15 cellular contexts compared by ENCODE assay signal in the genomic region with DNA sequence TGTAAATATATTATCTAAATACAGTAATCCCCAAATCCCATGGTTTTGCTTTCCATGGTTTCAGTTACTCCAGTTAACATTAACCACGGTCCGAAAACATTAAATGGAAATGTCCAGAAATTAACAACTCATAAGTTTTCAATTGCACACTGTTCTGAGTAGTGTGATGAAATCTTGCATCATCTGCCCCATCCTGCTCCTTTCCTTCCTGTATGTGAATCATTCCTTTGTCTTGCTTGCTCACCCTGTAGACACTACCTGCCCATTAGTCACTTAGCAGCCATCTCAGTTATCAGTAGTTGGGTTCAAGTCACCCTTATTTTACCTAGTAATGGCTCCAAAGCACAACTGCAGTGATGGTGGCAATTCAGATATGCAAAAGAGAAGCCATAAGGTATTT.
DNase-seq lines count a peak whose midpoint lies in the region; ATAC-seq and TF ChIP-seq lines count a peak whose summit lies in the region.
"Had no signal": no experiment of that assay in that cellular context is flagged by ENCODE, and none has a peak within 500 bp of the region (broad histone marks: within the 10 kb centered on the region; RNA-seq: fewer than 3 reads in every experiment).

No MANE protein-coding gene starts in this region.

- no peaks in the 10 kb centered on the region for H3K79me1 ChIP-seq in mesenchymal stem cell (replicated peaks; ENCODE audit: low read length, poor library complexity, severe bottlenecking)

- no peak overlapping the region for H2BK12ac ChIP-seq in mesenchymal stem cell (ENCODE audit: low read length in 2 of 2)

- no peak overlapping the region for H3K4me2 ChIP-seq in GM23338
- H3K4me2 ChIP-seq in mammary epithelial cell (ENCODE audit: insufficient read depth, low read depth, low read length) = no peak overlapping the region
- H3K4me2 ChIP-seq in mesenchymal stem cell (ENCODE audit: low read length, poor library complexity, severe bottlenecking) = no peak overlapping the region

- H3K79me2 ChIP-seq in GM23338 (replicated peaks; ENCODE audit: insufficient read depth) = no peaks in the 10 kb centered on the region
- no peaks in the 10 kb centered on the region for H3K79me2 ChIP-seq in mammary epithelial cell (ENCODE audit: insufficient read depth, low read length)

- peaks cover 24% of the 10 kb centered on the region; the same call in 1 of the 2 replicates for H3K9me2 ChIP-seq in GM23338 (ENCODE audit: insufficient read depth)

- no peak for ATAC-seq in GM23338

- H3K9me3 ChIP-seq in mammary epithelial cell (replicated peaks; ENCODE audit: insufficient read depth, low read length) = peaks cover 4% of the 10 kb centered on the region
- H3K9me3 ChIP-seq in mesenchymal stem cell (ENCODE audit: control insufficient read depth, low read length) = peaks cover 11% of the 10 kb centered on the region
- H3K9me3 ChIP-seq in tibial nerve = no peaks in the 10 kb centered on the region
- H3K9me3 ChIP-seq: SJCRH30 had no signal

- BruUV-seq in mammary epithelial cell (replicated peaks; lab: Mats Ljungman, UMichigan) = no TSS peak

- no peaks in the 10 kb centered on the region for H3K36me3 Mint-ChIP-seq in GM23338 (ENCODE audit: low read depth)
- H3K36me3 Mint-ChIP-seq: brain; CD4-positive, CD25-positive, alpha-beta regulatory T cell had no signal

- no peak overlapping the region for H3K9ac ChIP-seq in mammary epithelial cell (ENCODE audit: insufficient read depth, low read length)
- no peak overlapping the region for H3K9ac ChIP-seq in mesenchymal stem cell (ENCODE audit: low read length)

- no peak overlapping the region for H2BK15ac ChIP-seq in mesenchymal stem cell (ENCODE audit: low read depth, poor library complexity, severe bottlenecking)

- intact Hi-C loops in mammary epithelial cell (cut with micrococcal nuclease) = loop anchor here (5.0 kb wide), 1 partner anchor 44 kb away; no protein-coding TSS in a partner anchor

- H3K18ac ChIP-seq in mesenchymal stem cell (ENCODE audit: low read depth in 1 of 2, low read length in 2 of 2) = no peak overlapping the region

- H3K4me3 Mint-ChIP-seq in GM23338 = no peak overlapping the region
- H3K4me3 Mint-ChIP-seq: activated B cell treated with CpG ODN at 0.5 μM for 24 hours; brain; CD4-positive, CD25-positive, alpha-beta regulatory T cell had no signal

- no peak overlapping the region for H3K23ac ChIP-seq in mesenchymal stem cell (ENCODE audit: low read length in 2 of 2)

- H3K27ac Mint-ChIP-seq in GM23338 = no peak overlapping the region
- H3K27ac Mint-ChIP-seq: activated B cell treated with CpG ODN at 0.5 μM for 24 hours; brain; CD4-positive, CD25-positive, alpha-beta regulatory T cell had no signal

- H4K20me1 ChIP-seq in GM23338 (replicated peaks; ENCODE audit: insufficient read depth) (no peaks in the 10 kb centered on the region), mammary epithelial cell (ENCODE audit: insufficient read depth, low read length) (no peaks in the 10 kb centered on the region)

- CTCF ChIA-PET in mammary epithelial cell (lab: Charles Lee; ENCODE audit: low non-redundant PET) = no interaction called here

- H2BK5ac ChIP-seq in mesenchymal stem cell (ENCODE audit: low read depth, low read length, poor library complexity, severe bottlenecking) = no peak overlapping the region

- H3K14ac ChIP-seq in mesenchymal stem cell (ENCODE audit: low read length in 2 of 2) = no peak overlapping the region

- H3K4me1 ChIP-seq in GM23338 (ENCODE audit: insufficient read depth) (peaks cover 6% of the 10 kb centered on the region; the same call in 1 of the 2 replicates), mammary epithelial cell (ENCODE audit: insufficient read depth, low read length) (peaks cover 20% of the 10 kb centered on the region), mesenchymal stem cell (ENCODE audit: control insufficient read depth, insufficient read depth, low read depth, low read length) (no peaks in the 10 kb centered on the region), tibial nerve (no peaks in the 10 kb centered on the region)
- H3K4me1 ChIP-seq: SJCRH30 had no signal

- WGBS in mammary epithelial cell (ENCODE audit: low coverage, missing lambda C conversion rate) = 46% methylated on average over 2 of the region's 2 CpGs
- WGBS in mesenchymal stem cell = 76% methylated on average over 2 of the region's 2 CpGs
- 72 to 81% methylated on average over 2 of the region's 2 CpGs for WGBS in tibial nerve, 2 donors

- TF ChIP-seq POLR2A in tibial nerve (IDR thresholded peaks at IDR 0.05) = no peak

- peak overlapping the region; percentile 31 for H4K8ac ChIP-seq in mesenchymal stem cell (ENCODE audit: low read length)

- no peak overlapping the region for H3K4ac ChIP-seq in mesenchymal stem cell (ENCODE audit: low read depth in 1 of 2, low read length in 2 of 2)

- H2AFZ ChIP-seq in GM23338 = peak overlapping the region; percentile 75; the same call in 1 of the 2 replicates
- H2AFZ ChIP-seq in mammary epithelial cell (ENCODE audit: low read depth, low read length) = peak overlapping the region; percentile 61
- no peak overlapping the region for H2AFZ ChIP-seq in mesenchymal stem cell (ENCODE audit: low read depth, low read length)

- no peak overlapping the region for H2AK5ac ChIP-seq in mesenchymal stem cell (ENCODE audit: low read length, severe bottlenecking)

- no peak overlapping the region for H2BK120ac ChIP-seq in mesenchymal stem cell (ENCODE audit: low read depth, low read length)

- no peak for TF ChIP-seq CTCF in GM23338 (conservative IDR thresholded peaks at IDR 0.05; ENCODE audit: low read depth in 2 of 2)
- no peak for TF ChIP-seq CTCF in mammary epithelial cell (conservative IDR thresholded peaks at IDR 0.05 in 1 of 2, IDR thresholded peaks at IDR 0.05 in 1 of 2; ENCODE audit: extremely low read depth in 1 of 2, insufficient read depth in 1 of 2, low read depth in 1 of 2, low read length in 2 of 2)
- TF ChIP-seq CTCF in tibial nerve (IDR thresholded peaks at IDR 0.05) = no peak

- in situ Hi-C loops in mammary epithelial cell (cut with MboI; ENCODE audit: low sequenced_read_pairs in 2 of 2) = no loop called here

- no peaks in the 10 kb centered on the region for H3F3A ChIP-seq in GM23338 (replicated peaks; ENCODE audit: low read depth)

- TF ChIP-seq EP300 in tibial nerve (IDR thresholded peaks at IDR 0.05) = no peak

- H3K27me3 Mint-ChIP-seq in GM23338 (ENCODE audit: insufficient read depth, low read depth, poor library complexity) = peaks cover 2% of the 10 kb centered on the region
- H3K27me3 Mint-ChIP-seq: activated B cell treated with CpG ODN at 0.5 μM for 24 hours; CD4-positive, CD25-positive, alpha-beta regulatory T cell had no signal

- H3K27me3 ChIP-seq in GM23338 (ENCODE audit: insufficient read depth) = no peaks in the 10 kb centered on the region
- H3K27me3 ChIP-seq in mammary epithelial cell (ENCODE audit: insufficient read depth, low read length) = no peaks in the 10 kb centered on the region
- H3K27me3 ChIP-seq in mesenchymal stem cell (ENCODE audit: control insufficient read depth in 1 of 2, insufficient read depth in 1 of 2, low read length in 2 of 2) = no peaks in the 10 kb centered on the region
- H3K27me3 ChIP-seq in tibial nerve = no peaks in the 10 kb centered on the region
- H3K27me3 ChIP-seq: SJCRH30 had no signal

- dilution Hi-C loops in mammary epithelial cell (cut with HindIII; ENCODE audit: low sequenced_read_pairs) = no loop called here

- H3K27ac ChIP-seq in GM23338 (ENCODE audit: low read depth) (no peak overlapping the region), mammary epithelial cell (ENCODE audit: insufficient read depth, low read depth, low read length) (peak overlapping the region; percentile 91), mesenchymal stem cell (ENCODE audit: low read length, poor library complexity, severe bottlenecking) (no peak overlapping the region), tibial nerve (no peak overlapping the region)
- H3K27ac ChIP-seq: HL-60, SJCRH30 had no signal

- peaks cover 9% of the 10 kb centered on the region for H3K4me1 Mint-ChIP-seq in GM23338
- H3K4me1 Mint-ChIP-seq: activated B cell treated with CpG ODN at 0.5 μM for 24 hours; CD4-positive, CD25-positive, alpha-beta regulatory T cell had no signal

- H3K4me3 ChIP-seq in GM23338 = no peak overlapping the region
- no peak overlapping the region for H3K4me3 ChIP-seq in mammary epithelial cell (replicated peaks in 1 of 3; ENCODE audit: insufficient read depth in 1 of 3, low read depth in 2 of 3, low read length in 3 of 3)
- no peak overlapping the region for H3K4me3 ChIP-seq in mesenchymal stem cell (ENCODE audit: insufficient read depth in 1 of 2, low read depth in 1 of 2, low read length in 2 of 2)
- no peak overlapping the region for H3K4me3 ChIP-seq in tibial nerve
- H3K4me3 ChIP-seq: SJCRH30 had no signal

- H4K91ac ChIP-seq in mesenchymal stem cell (ENCODE audit: low read length) = no peak overlapping the region

- H3K36me3 ChIP-seq in GM23338 (ENCODE audit: insufficient read depth) (no peaks in the 10 kb centered on the region), mammary epithelial cell (ENCODE audit: insufficient read depth, low read length) (no peaks in the 10 kb centered on the region), mesenchymal stem cell (ENCODE audit: control insufficient read depth in 1 of 2, insufficient read depth in 2 of 2, low read depth in 1 of 2, low read length in 2 of 2) (no peaks in the 10 kb centered on the region), tibial nerve (no peaks in the 10 kb centered on the region)
- H3K36me3 ChIP-seq: SJCRH30 had no signal

- H3K9me3 Mint-ChIP-seq in GM23338 = no peaks in the 10 kb centered on the region; the same call in 2 of the 3 replicates
- H3K9me3 Mint-ChIP-seq: activated B cell treated with CpG ODN at 0.5 μM for 24 hours, brain had no signal

- DNase-seq in GM23338 (ENCODE audit: low spot score) (no peak), NCI-H226 (peak; percentile 80), mammary epithelial cell (peak; percentile 86), mesenchymal stem cell (peak; percentile 48), NOMO-1 treated with dmso at 0.1 percent for 144 hours (lab: John Stamatoyannopoulos, UW; ENCODE audit: unreplicated experiment) (no peak), GOT3 (lab: John Stamatoyannopoulos, UW) (no peak), tibial nerve (ENCODE audit: low spot score in 2 of 2) (no peak)
- DNase-seq: activated B cell treated with CpG ODN at 0.5 μM for 24 hours; CD4-positive, CD25-positive, alpha-beta regulatory T cell; NCI-H1105; NCI-H446; retina; SJCRH30 had no signal

Comparison
In these comparisons a context has a peak if more than half of its experiments do, and no peak if none do; other contexts are left out.
1. DNase-seq: peak in NCI-H226 (single experiment), mammary epithelial cell (single experiment) and mesenchymal stem cell (single experiment); none in GM23338 (single experiment), NOMO-1 treated with dmso at 0.1 percent for 144 hours (single experiment), GOT3 (single experiment) and tibial nerve (0 of 2).